Comparison of ENCODE assay signal across 17 cellular contexts in the genomic region with DNA sequence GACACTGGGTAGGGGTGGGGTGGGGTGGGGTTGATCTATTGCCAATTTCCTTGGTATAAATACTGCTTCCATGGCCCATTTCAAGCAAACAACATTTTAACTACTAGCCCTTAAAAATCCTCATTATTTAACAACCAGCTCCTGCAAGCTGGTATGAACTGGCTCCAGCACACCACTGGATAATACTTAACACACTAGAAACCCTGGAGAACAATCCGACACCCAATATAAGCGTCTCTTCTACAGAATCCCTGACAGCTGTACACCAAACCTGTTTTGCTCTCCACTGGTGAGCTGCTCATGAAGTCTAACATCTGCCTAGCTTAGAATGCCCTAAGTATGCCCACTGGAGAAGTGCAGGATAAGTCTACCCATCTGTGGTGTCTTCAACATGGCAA.
DNase-seq lines count a peak whose midpoint lies in the region; ATAC-seq and TF ChIP-seq lines count a peak whose summit lies in the region.
"Had no signal": no experiment of that assay in that cellular context is flagged by ENCODE, and none has a peak within 500 bp of the region (broad histone marks: within the 10 kb centered on the region; RNA-seq: fewer than 3 reads in every experiment).

No MANE protein-coding gene starts in this region.

- DNase-seq in NCI-H82 (lab: John Stamatoyannopoulos, UW), result peak; percentile 43
- no peak for DNase-seq in NCI-H82 treated with DMSO at 0.1 percent for 48 hours (lab: John Stamatoyannopoulos, UW; ENCODE audit: unreplicated experiment)
- DNase-seq in caudate nucleus (lab: John Stamatoyannopoulos, UW), result no peak
- no peak for DNase-seq in mesothelial cell of epicardium (ENCODE audit: low spot score in 2 of 2, unreplicated experiment in 2 of 2)
- no peak for DNase-seq in activated CD4-positive, alpha-beta T cell treated with anti-CD3 and anti-CD28 coated beads, Interleukin-2, amount 10 ng/mL, durations not matched to agents 24 days and 14 days
- no peak for DNase-seq in NCI-H2107 treated with DMSO at 0.1 percent for 48 hours (lab: John Stamatoyannopoulos, UW; ENCODE audit: unreplicated experiment)
- DNase-seq: activated CD8-positive, alpha-beta T cell treated with anti-CD3 and anti-CD28 coated beads, Interleukin-2, amount 10 ng/mL, durations not matched to agents 7 days and 5 days; amygdala; EL; H7; NCI-H1092; NCI-H446; nucleus accumbens; stimulated activated naive CD8-positive, alpha-beta T cell treated with anti-CD3 and anti-CD28 coated beads, Interleukin-15, amount 100 ng/mL, for 72 hours had no signal

- peak overlapping the region; percentile 83 for H3K27ac ChIP-seq in caudate nucleus (ENCODE audit: low read depth, low read length)
- peak overlapping the region; percentile 93 for H3K27ac ChIP-seq in temporal lobe (ENCODE audit: low read depth, low read length)
- H3K27ac ChIP-seq: C4-2B had no signal

- H3K9me3 Mint-ChIP-seq in mesothelial cell of epicardium, result no peaks in the 10 kb centered on the region
- H3K9me3 Mint-ChIP-seq in activated CD4-positive, alpha-beta T cell treated with anti-CD3 and anti-CD28 coated beads, Interleukin-2, amount 10 ng/mL, durations not matched to agents 24 days and 14 days, result peaks cover 3% of the 10 kb centered on the region
- H3K9me3 Mint-ChIP-seq: stimulated activated naive CD8-positive, alpha-beta T cell treated with anti-CD3 and anti-CD28 coated beads, Interleukin-15, amount 100 ng/mL, for 72 hours had no signal

- H3K36me3 Mint-ChIP-seq in mesothelial cell of epicardium, result peaks cover 5% of the 10 kb centered on the region
- peaks cover 14% of the 10 kb centered on the region for H3K36me3 Mint-ChIP-seq in activated CD4-positive, alpha-beta T cell treated with anti-CD3 and anti-CD28 coated beads, Interleukin-2, amount 10 ng/mL, durations not matched to agents 24 days and 14 days (ENCODE audit: low read depth)

- no peaks in the 10 kb centered on the region for H3K27me3 Mint-ChIP-seq in mesothelial cell of epicardium (ENCODE audit: low read depth)
- H3K27me3 Mint-ChIP-seq in activated CD4-positive, alpha-beta T cell treated with anti-CD3 and anti-CD28 coated beads, Interleukin-2, amount 10 ng/mL, durations not matched to agents 24 days and 14 days, result no peaks in the 10 kb centered on the region
- H3K27me3 Mint-ChIP-seq: stimulated activated naive CD8-positive, alpha-beta T cell treated with anti-CD3 and anti-CD28 coated beads, Interleukin-15, amount 100 ng/mL, for 72 hours had no signal

- no peak for ATAC-seq in HG03354 (IDR thresholded peaks at IDR 0.05; ENCODE audit: poor library complexity, severe bottlenecking, unreplicated experiment)
- ATAC-seq: activated CD8-positive, alpha-beta T cell treated with anti-CD3 and anti-CD28 coated beads, Interleukin-2, amount 10 ng/mL, durations not matched to agents 7 days and 5 days; stimulated activated naive CD8-positive, alpha-beta T cell treated with anti-CD3 and anti-CD28 coated beads, Interleukin-15, amount 100 ng/mL, for 72 hours had no signal

- peak overlapping the region; percentile 75 for H3K27ac Mint-ChIP-seq in mesothelial cell of epicardium
- no peak overlapping the region for H3K27ac Mint-ChIP-seq in activated CD4-positive, alpha-beta T cell treated with anti-CD3 and anti-CD28 coated beads, Interleukin-2, amount 10 ng/mL, durations not matched to agents 24 days and 14 days
- H3K27ac Mint-ChIP-seq: activated CD8-positive, alpha-beta T cell treated with anti-CD3 and anti-CD28 coated beads, Interleukin-2, amount 10 ng/mL, durations not matched to agents 7 days and 5 days; stimulated activated naive CD8-positive, alpha-beta T cell treated with anti-CD3 and anti-CD28 coated beads, Interleukin-15, amount 100 ng/mL, for 72 hours had no signal

- peaks cover 26% of the 10 kb centered on the region for H3K4me1 Mint-ChIP-seq in mesothelial cell of epicardium
- H3K4me1 Mint-ChIP-seq in activated CD4-positive, alpha-beta T cell treated with anti-CD3 and anti-CD28 coated beads, Interleukin-2, amount 10 ng/mL, durations not matched to agents 24 days and 14 days, result peaks cover 14% of the 10 kb centered on the region

- TF ChIP-seq CTCF in mesothelial cell of epicardium (IDR thresholded peaks at IDR 0.05; ENCODE audit: unreplicated experiment), result no peak

- no peak overlapping the region for H3K4me3 Mint-ChIP-seq in mesothelial cell of epicardium
- H3K4me3 Mint-ChIP-seq in activated CD4-positive, alpha-beta T cell treated with anti-CD3 and anti-CD28 coated beads, Interleukin-2, amount 10 ng/mL, durations not matched to agents 24 days and 14 days, result no peak overlapping the region
- H3K4me3 Mint-ChIP-seq: activated CD8-positive, alpha-beta T cell treated with anti-CD3 and anti-CD28 coated beads, Interleukin-2, amount 10 ng/mL, durations not matched to agents 7 days and 5 days; stimulated activated naive CD8-positive, alpha-beta T cell treated with anti-CD3 and anti-CD28 coated beads, Interleukin-15, amount 100 ng/mL, for 72 hours had no signal

- intact Hi-C loops in activated CD4-positive, alpha-beta T cell treated with anti-CD3 and anti-CD28 coated beads, Interleukin-2, amount 10 ng/mL, durations not matched to agents 24 days and 14 days (cut with micrococcal nuclease), result no loop called here
